Comparison of ENCODE assay signal across 2 cellular contexts in the genomic region with DNA sequence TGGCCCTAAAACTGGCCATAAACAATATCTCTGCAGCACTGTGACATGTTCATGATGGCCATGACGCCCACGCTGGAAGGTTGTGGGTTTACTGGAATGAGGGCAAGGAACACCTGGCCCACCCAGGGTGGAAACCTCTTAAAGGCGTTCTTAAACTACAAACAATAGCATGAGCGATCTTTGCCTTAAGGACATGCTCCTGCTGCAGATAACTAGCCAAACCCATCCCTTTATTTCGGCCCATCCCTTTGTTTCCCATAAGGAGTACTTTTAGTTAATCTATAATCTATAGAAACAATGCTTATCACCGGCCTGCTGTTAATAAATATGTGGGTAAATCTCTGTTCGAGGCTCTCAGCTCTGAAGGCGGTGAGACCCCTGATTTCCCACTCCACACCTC. TPM values are rescaled to one million over a fixed set of nuclear protein-coding genes. Genes with fewer than 3 reads are reported as not detected.
A peak's percentile ranks its signal among the peaks of the same experiment; 100 is the strongest.
DNase-seq lines count a peak whose midpoint lies in the region; ATAC-seq, FAIRE-seq and TF ChIP-seq lines count a peak whose summit lies in the region.
"Not testable (repeated sequence)": the region's sequence is repeated elsewhere in the genome, so short reads cannot be mapped to it uniquely, and the experiment has no call there.

No MANE protein-coding gene starts in this region.

- ATAC-seq in K562, HepG2: not testable (repeated sequence)

- TF ChIP-seq POLR2A in K562 (conservative IDR thresholded peaks at IDR 0.05); HepG2 (IDR thresholded peaks at IDR 0.05; ENCODE audit: insufficient read depth in 1 of 2, low read depth in 2 of 2, low read length in 2 of 2): not testable (repeated sequence)

- BruUV-seq in K562 (replicated peaks; lab: Mats Ljungman, UMichigan); HepG2 (replicated peaks; lab: Mats Ljungman, UMichigan): not testable (repeated sequence)

- not testable (repeated sequence) for TF ChIP-seq EP300 in K562 (IDR thresholded peaks at IDR 0.05; ENCODE audit: low read length); HepG2 (IDR thresholded peaks at IDR 0.05; ENCODE audit: low read depth in 2 of 2, low read length in 2 of 2); HepG2 (CRISPR knock-in tag; IDR thresholded peaks at IDR 0.05; ENCODE audit: borderline replicate concordance)

- H3K4me2 ChIP-seq in K562 (ENCODE audit: insufficient read depth, low read length), result not testable (repeated sequence)
- peak overlapping the region; percentile 12; the same call in 1 of the 2 replicates for H3K4me2 ChIP-seq in HepG2 (ENCODE audit: low read depth, low read length)

- TF ChIP-seq CTCF in K562 (IDR thresholded peaks at IDR 0.05 in 2 of 3, conservative IDR thresholded peaks at IDR 0.05 in 1 of 3; ENCODE audit: insufficient read depth in 2 of 3, low read depth in 1 of 3, low read length in 3 of 3); HepG2 (CRISPR knock-in tag; IDR thresholded peaks at IDR 0.05): not testable (repeated sequence)

- not testable (repeated sequence) for H3K9me1 ChIP-seq in K562 (ENCODE audit: control insufficient read depth, insufficient read depth, low read length)

- H3K9ac ChIP-seq in K562 (ENCODE audit: insufficient read depth in 1 of 2, low read depth in 2 of 2, low read length in 2 of 2); HepG2 (ENCODE audit: insufficient read depth, low read depth, low read length): not testable (repeated sequence)

- not testable (repeated sequence) for H3K4me1 ChIP-seq in K562 (replicated peaks in 1 of 2; ENCODE audit: control insufficient read depth in 2 of 2, insufficient read depth in 2 of 2, low read length in 2 of 2)
- H3K4me1 ChIP-seq in HepG2 (ENCODE audit: insufficient read depth, low read length), result peaks cover 11% of the 10 kb centered on the region

- CTCF ChIA-PET in K562 (lab: Yijun Ruan, JAX; ENCODE audit: low intra/inter-chr PET ratio); HepG2 (lab: Yijun Ruan, JAX; ENCODE audit: low intra/inter-chr PET ratio, low total read pairs): not testable (repeated sequence)

- not testable (repeated sequence) for H3K27me3 ChIP-seq in K562 (ENCODE audit: control insufficient read depth in 2 of 2, insufficient read depth in 2 of 2, low read length in 2 of 2); HepG2 (ENCODE audit: control insufficient read depth in 1 of 2, insufficient read depth in 2 of 2, low read length in 2 of 2)

- H3K9me3 ChIP-seq in K562 (replicated peaks; ENCODE audit: control insufficient read depth, insufficient read depth, low read depth, low read length); HepG2 (ENCODE audit: low read length): not testable (repeated sequence)

- not testable (repeated sequence) for H3K27ac ChIP-seq in K562 (ENCODE audit: extremely low read depth, low read depth, low read length); HepG2 (ENCODE audit: extremely low read length, insufficient read depth, low read length)

- H3K79me2 ChIP-seq in K562 (ENCODE audit: control insufficient read depth, insufficient read depth, low read length); HepG2 (ENCODE audit: insufficient read depth, low read length): not testable (repeated sequence)

- not testable (repeated sequence) for H4K20me1 ChIP-seq in K562 (replicated peaks; ENCODE audit: control insufficient read depth, insufficient read depth, low read length); HepG2 (ENCODE audit: insufficient read depth, low read length)

- POLR2A ChIA-PET in K562 (lab: Yijun Ruan, JAX), result interaction anchor here (0.6 to 1.0 kb wide), 3 partner anchors 12 to 37 kb away, joined by 3 read pairs; no protein-coding TSS in a partner anchor
- POLR2A ChIA-PET in HepG2 (lab: Yijun Ruan, JAX), result not testable (repeated sequence)

- not testable (repeated sequence) for FAIRE-seq in K562 (lab: Jason Lieb, UNC); HepG2 (lab: Jason Lieb, UNC)

- not testable (repeated sequence) for H3K4me3 ChIP-seq in K562; HepG2 (replicated peaks in 1 of 3; ENCODE audit: insufficient read depth in 1 of 3, low read depth in 2 of 3, low read length in 3 of 3)

- DNase-seq in K562 (ENCODE audit: extremely low read depth in 1 of 4, low spot score in 3 of 4); HepG2 (ENCODE audit: low spot score): not testable (repeated sequence)

- peaks cover 13% of the 10 kb centered on the region; the same call in 2 of the 3 replicates for H3K36me3 ChIP-seq in K562 (ENCODE audit: control insufficient read depth, insufficient read depth, low read length)
- H3K36me3 ChIP-seq in HepG2 (replicated peaks in 1 of 2; ENCODE audit: control insufficient read depth in 1 of 2, insufficient read depth in 2 of 2, low read length in 2 of 2), result not testable (repeated sequence)

- intact Hi-C loops in K562 (cut with micrococcal nuclease); HepG2 (cut with micrococcal nuclease; ENCODE audit: unreplicated experiment): not testable (repeated sequence)

- WGBS in K562 (ENCODE audit: insufficient coverage, low coverage, missing lambda C conversion rate), result 77% methylated on average over 8 of the region's 8 CpGs
- whole genome bisulfite sequencing in HepG2 (ENCODE audit: low lambda C conversion rate), result 58% methylated on average over 8 of the region's 8 CpGs

- in situ Hi-C loops in K562 (cut with MboI); HepG2 (cut with HindIII; ENCODE audit: extremely low pct_ligation_motif_present, low pct_unique_long_range_greater_than_20kb): not testable (repeated sequence)

- not testable (repeated sequence) for TF ChIP-seq RAD21 in K562 (CRISPR knock-in tag; conservative IDR thresholded peaks at IDR 0.05 in 1 of 2, IDR thresholded peaks at IDR 0.05 in 1 of 2); HepG2 (CRISPR knock-in tag; IDR thresholded peaks at IDR 0.05)

- H2AFZ ChIP-seq in K562 (ENCODE audit: low read depth, low read length); HepG2 (ENCODE audit: low read length): not testable (repeated sequence)

TF ChIP-seq in K562, 482 proteins besides CTCF, POLR2A, EP300 and RAD21 (continues in another document):
- TF ChIP-seq CBX5 (IDR thresholded peaks at IDR 0.05; ENCODE audit: borderline replicate concordance, low read depth), result 0 out of 2 replicates have a peak, but pooled peaks have one; percentile 52
- TF ChIP-seq TRIM28 (IDR thresholded peaks at IDR 0.05), result peak; percentile 70; the same call in 1 of the 2 replicates

TF ChIP-seq in HepG2, 621 proteins besides CTCF, POLR2A, EP300 and RAD21:
- peak; percentile 99 for TF ChIP-seq ZNF761 (CRISPR knock-in tag; conservative IDR thresholded peaks at IDR 0.05)

RNA-seq across cellular contexts. Expression of gene PRDX6, which starts 16.0 kb away (rescaled TPM):
- total RNA-seq in K562 (2011; cell fraction: chromatin; rRNA removed; ENCODE audit: low replicate concordance), result 92.6 and 207 TPM in 2 replicates
- total RNA-seq in K562 (2011; cell fraction: nucleolus; rRNA removed), result 94.7 and 99.7 TPM in 2 replicates
- 162 and 225 TPM in 2 replicates for total RNA-seq in K562 (2011; cell fraction: nucleoplasm; rRNA removed)
- total RNA-seq in K562 (2014; rRNA removed), result 288 and 356 TPM in 2 replicates
- total RNA-seq in K562 (2014; rRNA removed; fragmentation: Illumina TruSeq; extraction: Trizol), result 610 and 692 TPM in 2 replicates
- 447 and 473 TPM in 2 replicates for total RNA-seq in K562 (2015; rRNA removed; fragmentation: Illumina TruSeq; extraction: Trizol)
- total RNA-seq in K562 (2021), result 540 and 565 TPM in 2 replicates
- polyA plus RNA-seq in K562 (2011; rRNA removed), result 667 and 707 TPM in 2 replicates
- polyA plus RNA-seq in K562 (2011; cell fraction: cytosol; rRNA removed), result 284 and 513 TPM in 2 replicates
- 318 and 427 TPM in 2 replicates for polyA plus RNA-seq in K562 (2011; cell fraction: nucleus; rRNA removed)
- 371 and 470 TPM in 2 replicates for polyA plus RNA-seq in K562 (2012)
- polyA plus RNA-seq in K562 (2014; fragmentation: Illumina TruSeq; extraction: Trizol), result 636 and 642 TPM in 2 replicates
- 1,000 to 10,000 TPM in 1 of 2 experiments, 100 to 1,000 TPM in 1; 884 to 1,082 TPM for polyA plus RNA-seq in K562 (2014; fragmentation: Nextera tagmentation; extraction: Ambion mirVana)
- 277 and 291 TPM in 2 replicates for polyA plus RNA-seq in K562 (2014; rRNA removed)
- polyA minus RNA-seq in K562 (2011; rRNA and poly(A)+ RNA removed), result 909 and 927 TPM in 2 replicates
- polyA minus RNA-seq in K562 (2011; cell fraction: cytosol; rRNA and poly(A)+ RNA removed), result 447 and 551 TPM in 2 replicates
- 125 and 223 TPM in 2 replicates for polyA minus RNA-seq in K562 (2011; cell fraction: nucleus; rRNA and poly(A)+ RNA removed)
- total RNA-seq in HepG2 (2016; rRNA removed; fragmentation: Illumina TruSeq; extraction: Trizol), result 309 and 409 TPM in 2 replicates
- total RNA-seq in HepG2 (2016; cell fraction: cytosol; rRNA removed; fragmentation: Illumina TruSeq; extraction: Trizol; ENCODE audit: low read depth), result 101 and 108 TPM in 2 replicates
- 290 and 420 TPM in 2 replicates for total RNA-seq in HepG2 (2016; cell fraction: insoluble cytoplasmic fraction; rRNA removed; fragmentation: Illumina TruSeq; extraction: Trizol)
- 163 and 164 TPM in 2 replicates for total RNA-seq in HepG2 (2016; cell fraction: membrane; rRNA removed; fragmentation: Illumina TruSeq; extraction: Trizol)
- 158 and 162 TPM in 2 replicates for total RNA-seq in HepG2 (2016; cell fraction: nucleus; rRNA removed; fragmentation: Illumina TruSeq; extraction: Trizol)
- 182 and 224 TPM in 2 replicates for polyA plus RNA-seq in HepG2 (2011; rRNA removed)
- 148 and 182 TPM in 2 replicates for polyA plus RNA-seq in HepG2 (2011; cell fraction: cytosol; rRNA removed)
- 77.5 and 98.5 TPM in 2 replicates for polyA plus RNA-seq in HepG2 (2011; cell fraction: nucleus; rRNA removed)
- 214 and 298 TPM in 2 replicates for polyA plus RNA-seq in HepG2 (2012)
- 220 and 232 TPM in 2 replicates for polyA plus RNA-seq in HepG2 (2016; cell fraction: cytosol; fragmentation: Illumina TruSeq; extraction: Trizol; ENCODE audit: low read depth)
- 592 and 617 TPM in 2 replicates for polyA plus RNA-seq in HepG2 (2016; cell fraction: insoluble cytoplasmic fraction; fragmentation: Illumina TruSeq; extraction: Trizol; ENCODE audit: low read depth)
- polyA plus RNA-seq in HepG2 (2016; cell fraction: membrane; fragmentation: Illumina TruSeq; extraction: Trizol; ENCODE audit: low read depth), result 227 and 237 TPM in 2 replicates
- polyA plus RNA-seq in HepG2 (2016; cell fraction: nucleus; fragmentation: Illumina TruSeq; extraction: Trizol; ENCODE audit: insufficient read depth, low read depth), result 302 and 311 TPM in 2 replicates
- 405 and 1,001 TPM in 2 replicates for polyA minus RNA-seq in HepG2 (2011; rRNA and poly(A)+ RNA removed; ENCODE audit: low replicate concordance)
- polyA minus RNA-seq in HepG2 (2011; cell fraction: cytosol; rRNA and poly(A)+ RNA removed), result 141 and 192 TPM in 2 replicates
- 97.6 and 120 TPM in 2 replicates for polyA minus RNA-seq in HepG2 (2011; cell fraction: nucleus; rRNA and poly(A)+ RNA removed)
